2 cellular contexts compared by ENCODE assay signal in genomic region chr2:8178916-8179315, GRCh38.
TF ChIP-seq lines count a peak whose summit lies in the region.

No MANE protein-coding gene starts in this region.

TF ChIP-seq in HepG2, 621 proteins besides CTCF, POLR2A, EP300 and RAD21 (continued from another document):
- TF ChIP-seq ZNF562 (CRISPR knock-in tag; IDR thresholded peaks at IDR 0.05; ENCODE audit: borderline replicate concordance), result no peak
- TF ChIP-seq SATB2 (CRISPR knock-in tag; IDR thresholded peaks at IDR 0.05), result no peak
- no peak for TF ChIP-seq ZNF331 (CRISPR knock-in tag; IDR thresholded peaks at IDR 0.05)
TF ChIP-seq in HepG2: peak in this region for 0.

TF ChIP-seq in GM23338, 12 proteins besides CTCF, POLR2A, EP300 and RAD21 (continued from another document):
- no peak for TF ChIP-seq JUNB (IDR thresholded peaks at IDR 0.05; ENCODE audit: unreplicated experiment)
- no peak for TF ChIP-seq EZH2 (IDR thresholded peaks at IDR 0.05; ENCODE audit: low read depth, unreplicated experiment)
- no peak for TF ChIP-seq CREB1 (CRISPR knock-in tag; IDR thresholded peaks at IDR 0.05; ENCODE audit: low read depth)
- no peak for TF ChIP-seq ZNF462 (CRISPR knock-in tag; IDR thresholded peaks at IDR 0.05)
- TF ChIP-seq STAT1 (IDR thresholded peaks at IDR 0.05; ENCODE audit: unreplicated experiment), result no peak
- TF ChIP-seq NANOG (IDR thresholded peaks at IDR 0.05; ENCODE audit: borderline replicate concordance), result no peak
- TF ChIP-seq ETS1 (IDR thresholded peaks at IDR 0.05), result no peak
- no peak for TF ChIP-seq REST (IDR thresholded peaks at IDR 0.05; ENCODE audit: unreplicated experiment)
- no peak for TF ChIP-seq POLR2AphosphoS5 (IDR thresholded peaks at IDR 0.05; ENCODE audit: low read depth)
- no peak for TF ChIP-seq EZH2phosphoT487 (IDR thresholded peaks at IDR 0.05; ENCODE audit: unreplicated experiment)
- TF ChIP-seq ZNF114 (CRISPR knock-in tag; IDR thresholded peaks at IDR 0.05), result no peak
TF ChIP-seq in GM23338: peak in this region for 0.
